13 cellular contexts compared by ENCODE assay signal in the genomic region with DNA sequence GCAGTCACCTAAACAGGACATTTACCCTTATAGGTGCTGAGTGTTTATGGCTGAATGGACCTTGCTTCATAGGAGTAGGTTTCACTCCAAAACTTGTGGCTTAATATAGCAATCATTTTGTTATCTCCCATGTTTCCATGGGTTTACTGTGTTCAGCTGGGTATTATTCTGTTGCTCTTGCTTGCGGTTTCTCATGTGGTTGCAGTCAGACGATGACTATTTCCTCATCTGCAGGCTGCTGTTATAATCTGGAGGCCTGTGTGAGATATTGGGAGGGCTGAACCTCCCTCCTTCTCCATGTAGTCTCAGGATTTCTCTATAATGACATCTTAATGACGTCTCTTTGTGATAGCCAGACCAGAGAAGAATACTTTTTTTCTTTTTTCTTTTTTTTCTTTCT.
A peak's percentile ranks its signal among the peaks of the same experiment; 100 is the strongest.
DNase-seq lines count a peak whose midpoint lies in the region; ATAC-seq and TF ChIP-seq lines count a peak whose summit lies in the region.
"Had no signal": no experiment of that assay in that cellular context is flagged by ENCODE, and none has a peak within 500 bp of the region (broad histone marks: within the 10 kb centered on the region; RNA-seq: fewer than 3 reads in every experiment).

No MANE protein-coding gene starts in this region.

- intact Hi-C loops in uterus (cut with DNase I; ENCODE audit: low total_unique reads), result loop anchor here (10.0 kb wide), 2 partner anchors 298 to 728 kb away; no protein-coding TSS in a partner anchor

- H3K27ac Mint-ChIP-seq in activated naive CD4-positive, alpha-beta T cell treated with anti-CD3 and anti-CD28 coated beads, Interleukin-2, amount 50 U/mL, for 72 hours, result no peak overlapping the region
- no peak overlapping the region for H3K27ac Mint-ChIP-seq in activated naive CD4-positive, alpha-beta T cell treated with anti-CD3 and anti-CD28 coated beads, Interleukin-2, amount 10 ng/mL, durations not matched to agents 7 days and 5 days
- H3K27ac Mint-ChIP-seq in activated T-helper 17 cell treated with anti-CD3 and anti-CD28 coated beads, Interleukin-2, amount 50 U/mL, for 72 hours, result no peak overlapping the region
- H3K27ac Mint-ChIP-seq: activated T-helper 2 cell treated with anti-CD3 and anti-CD28 coated beads, Interferon-gamma antibody, Interleukin-2, Interleukin-4, amounts not matched to agents 10 μg/mL and 5 μg/mL and 100 μg/mL, durations not matched to agents 14 hours and 24 hours and 36 hours; B cell had no signal

- no peaks in the 10 kb centered on the region for H3K9me2 ChIP-seq in MM.1S (replicated peaks; ENCODE audit: insufficient read depth, low read length)

- H3K36me3 ChIP-seq in MM.1S (replicated peaks; ENCODE audit: insufficient read depth, low read length) (no peaks in the 10 kb centered on the region), uterus (no peaks in the 10 kb centered on the region)

- H2AFZ ChIP-seq in MM.1S (ENCODE audit: low read length), result no peak overlapping the region

- TF ChIP-seq POLR2A in uterus (IDR thresholded peaks at IDR 0.05), result no peak

- H3K79me2 ChIP-seq in MM.1S (ENCODE audit: low read length), result no peaks in the 10 kb centered on the region

- no peak overlapping the region for H3K4me3 Mint-ChIP-seq in activated naive CD4-positive, alpha-beta T cell treated with anti-CD3 and anti-CD28 coated beads, Interleukin-2, amount 10 ng/mL, durations not matched to agents 7 days and 5 days
- no peak overlapping the region for H3K4me3 Mint-ChIP-seq in activated T-helper 17 cell treated with anti-CD3 and anti-CD28 coated beads, Interleukin-2, amount 50 U/mL, for 72 hours
- H3K4me3 Mint-ChIP-seq: B cell had no signal

- H3K4me1 ChIP-seq in MM.1S (ENCODE audit: low read length), result no peaks in the 10 kb centered on the region
- H3K4me1 ChIP-seq in uterus, result no peaks in the 10 kb centered on the region

- no peak overlapping the region for H3K9ac ChIP-seq in MM.1S (ENCODE audit: low read length)

- H3K27me3 ChIP-seq in MM.1S (replicated peaks; ENCODE audit: insufficient read depth, low read length) (no peaks in the 10 kb centered on the region), uterus (no peaks in the 10 kb centered on the region)
- H3K27me3 ChIP-seq: testis had no signal

- ATAC-seq in activated naive CD4-positive, alpha-beta T cell treated with anti-CD3 and anti-CD28 coated beads, Interleukin-2, amount 50 U/mL, for 72 hours, result peak; percentile 55 to 58
- peak; percentile 52 for ATAC-seq in activated T-helper 17 cell treated with anti-CD3 and anti-CD28 coated beads, Interleukin-2, amount 50 U/mL, for 72 hours (replicated peaks)
- no peak for ATAC-seq in GM21447 (IDR thresholded peaks at IDR 0.05; ENCODE audit: unreplicated experiment)

- H3K36me3 Mint-ChIP-seq in activated naive CD4-positive, alpha-beta T cell treated with anti-CD3 and anti-CD28 coated beads, Interleukin-2, amount 50 U/mL, for 72 hours, result no peaks in the 10 kb centered on the region
- H3K36me3 Mint-ChIP-seq in activated naive CD4-positive, alpha-beta T cell treated with anti-CD3 and anti-CD28 coated beads, Interleukin-2, amount 10 ng/mL, durations not matched to agents 7 days and 5 days, result no peaks in the 10 kb centered on the region
- H3K36me3 Mint-ChIP-seq in activated T-helper 17 cell treated with anti-CD3 and anti-CD28 coated beads, Interleukin-2, amount 50 U/mL, for 72 hours (ENCODE audit: low read depth), result no peaks in the 10 kb centered on the region

- no peaks in the 10 kb centered on the region for H4K20me1 ChIP-seq in MM.1S (ENCODE audit: insufficient read depth, low read length)

- H3K27ac ChIP-seq in MM.1S (ENCODE audit: low read length), result no peak overlapping the region
- no peak overlapping the region for H3K27ac ChIP-seq in uterus
- H3K27ac ChIP-seq: testis had no signal

- no peak overlapping the region for H3K4me3 ChIP-seq in MM.1S (ENCODE audit: low read length)
- H3K4me3 ChIP-seq in uterus, result no peak overlapping the region
- H3K4me3 ChIP-seq: testis had no signal

- H3K4me1 Mint-ChIP-seq in activated naive CD4-positive, alpha-beta T cell treated with anti-CD3 and anti-CD28 coated beads, Interleukin-2, amount 10 ng/mL, durations not matched to agents 7 days and 5 days, result peaks cover 3% of the 10 kb centered on the region
- H3K4me1 Mint-ChIP-seq in activated T-helper 17 cell treated with anti-CD3 and anti-CD28 coated beads, Interleukin-2, amount 50 U/mL, for 72 hours, result no peaks in the 10 kb centered on the region

- DNase-seq in activated naive CD4-positive, alpha-beta T cell treated with anti-CD3 and anti-CD28 coated beads, Interleukin-2, amount 50 U/mL, for 72 hours (ENCODE audit: low spot score in 2 of 2), result no peak
- no peak for DNase-seq in activated naive CD4-positive, alpha-beta T cell treated with anti-CD3 and anti-CD28 coated beads, Interleukin-2, amount 10 ng/mL, durations not matched to agents 7 days and 5 days
- peak; percentile 18 for DNase-seq in MM.1S
- peak; percentile 10 for DNase-seq in stromal cell of bone marrow (ENCODE audit: low read depth)
- DNase-seq in NCI-H446 treated with DMSO at 0.1 percent for 48 hours (lab: John Stamatoyannopoulos, UW), result no peak
- DNase-seq in uterus, result no peak
- DNase-seq: NCI-H748 treated with DMSO at 0.1 percent for 48 hours; stimulated activated CD4-positive, alpha-beta T cell treated with anti-CD3 and anti-CD28 coated beads, Interleukin-4, amount 100 ng/mL, for 1 hour; testis had no signal

- H3F3A ChIP-seq in MM.1S (ENCODE audit: insufficient read depth, low read length), result no peaks in the 10 kb centered on the region

- H3K27me3 Mint-ChIP-seq in activated naive CD4-positive, alpha-beta T cell treated with anti-CD3 and anti-CD28 coated beads, Interleukin-2, amount 10 ng/mL, durations not matched to agents 7 days and 5 days, result no peaks in the 10 kb centered on the region
- H3K27me3 Mint-ChIP-seq in activated T-helper 17 cell treated with anti-CD3 and anti-CD28 coated beads, Interleukin-2, amount 50 U/mL, for 72 hours, result no peaks in the 10 kb centered on the region

- TF ChIP-seq CTCF in MM.1S (IDR thresholded peaks at IDR 0.05; ENCODE audit: low read length) (no peak), uterus (IDR thresholded peaks at IDR 0.05) (no peak)

- no peaks in the 10 kb centered on the region for H3K9me3 Mint-ChIP-seq in activated naive CD4-positive, alpha-beta T cell treated with anti-CD3 and anti-CD28 coated beads, Interleukin-2, amount 50 U/mL, for 72 hours
- H3K9me3 Mint-ChIP-seq in activated naive CD4-positive, alpha-beta T cell treated with anti-CD3 and anti-CD28 coated beads, Interleukin-2, amount 10 ng/mL, durations not matched to agents 7 days and 5 days, result no peaks in the 10 kb centered on the region
- H3K9me3 Mint-ChIP-seq in activated T-helper 17 cell treated with anti-CD3 and anti-CD28 coated beads, Interleukin-2, amount 50 U/mL, for 72 hours, result no peaks in the 10 kb centered on the region
- H3K9me3 Mint-ChIP-seq: activated T-helper 2 cell treated with anti-CD3 and anti-CD28 coated beads, Interferon-gamma antibody, Interleukin-2, Interleukin-4, amounts not matched to agents 10 μg/mL and 5 μg/mL and 100 μg/mL, durations not matched to agents 14 hours and 24 hours and 36 hours had no signal

- H3K9me3 ChIP-seq in MM.1S (replicated peaks; ENCODE audit: insufficient read depth, low read length) (no peaks in the 10 kb centered on the region), uterus (no peaks in the 10 kb centered on the region)
- H3K9me3 ChIP-seq: testis had no signal

- no peak overlapping the region for H3K4me2 ChIP-seq in MM.1S (ENCODE audit: low read depth, low read length)

- CTCF ChIA-PET in activated naive CD4-positive, alpha-beta T cell treated with anti-CD3 and anti-CD28 coated beads, Interleukin-2, amount 10 ng/mL, durations not matched to agents 7 days and 5 days (lab: Charles Lee), result interaction anchor here (9.1 kb wide), 1 partner anchor 305 kb away, joined by 151 read pairs; no protein-coding TSS in a partner anchor

Comparison
In these comparisons a context has a peak if more than half of its experiments do, and no peak if none do; other contexts are left out.
1. DNase-seq: peak in MM.1S (single experiment) and stromal cell of bone marrow (single experiment); none in activated naive CD4-positive, alpha-beta T cell treated with anti-CD3 and anti-CD28 coated beads, Interleukin-2, amount 50 U/mL, for 72 hours (0 of 2), activated naive CD4-positive, alpha-beta T cell treated with anti-CD3 and anti-CD28 coated beads, Interleukin-2, amount 10 ng/mL, durations not matched to agents 7 days and 5 days (single experiment), NCI-H446 treated with DMSO at 0.1 percent for 48 hours (single experiment) and uterus (0 of 2).